31 cellular contexts compared by ENCODE assay signal in genomic region chr1:86861424-86861823, GRCh38. TPM values are rescaled to one million over a fixed set of nuclear protein-coding genes. Genes with fewer than 3 reads are reported as not detected.
DNase-seq lines count a peak whose midpoint lies in the region; ATAC-seq, FAIRE-seq and TF ChIP-seq lines count a peak whose summit lies in the region.
"Had no signal": no experiment of that assay in that cellular context is flagged by ENCODE, and none has a peak within 500 bp of the region (broad histone marks: within the 10 kb centered on the region; RNA-seq: fewer than 3 reads in every experiment).

No MANE protein-coding gene starts in this region.

- H3K79me2 ChIP-seq in neural progenitor cell (ENCODE audit: low read depth), result no peaks in the 10 kb centered on the region

- no peaks in the 10 kb centered on the region for H3F3A ChIP-seq in neural progenitor cell (ENCODE audit: low read depth)

- H3K9me3 Mint-ChIP-seq in activated T-cell treated with anti-CD3 and anti-CD28 coated beads, Interleukin-2, amount 50 U/mL, for 72 hours, result no peaks in the 10 kb centered on the region
- no peaks in the 10 kb centered on the region for H3K9me3 Mint-ChIP-seq in central memory CD8-positive, alpha-beta T cell
- no peaks in the 10 kb centered on the region for H3K9me3 Mint-ChIP-seq in neural progenitor cell
- H3K9me3 Mint-ChIP-seq: activated CD4-positive, alpha-beta memory T cell treated with anti-CD3 and anti-CD28 coated beads for 36 hours; dendritic cell treated with granulocyte-macrophage colony-stimulating factor and Interleukin-4, amounts not matched to agents 40 ng/mL and 50 ng/mL, for 4 days; T-helper 1 cell treated with Interleukin-12 subunit alpha and Interleukin-12 subunit beta and Interleukin-4 antibody, amounts not matched to agents 30 μg/mL and 1 μg/mL, for 36 hours had no signal

- no peak overlapping the region for H2AFZ ChIP-seq in neural progenitor cell (replicated peaks)

- peaks cover 0 to 5% of the 10 kb centered on the region in 2 donors for H3K36me3 Mint-ChIP-seq in activated T-cell treated with anti-CD3 and anti-CD28 coated beads, Interleukin-2, amount 50 U/mL, for 72 hours (ENCODE audit: insufficient read depth in 2 of 2)
- peaks cover 18% of the 10 kb centered on the region for H3K36me3 Mint-ChIP-seq in central memory CD8-positive, alpha-beta T cell (ENCODE audit: insufficient read depth)
- H3K36me3 Mint-ChIP-seq in neural progenitor cell, result peaks cover 13% of the 10 kb centered on the region

- no peak for ATAC-seq in activated T-cell treated with anti-CD3 and anti-CD28 coated beads, Interleukin-2, amount 50 U/mL, for 72 hours (replicated peaks in 1 of 2)
- ATAC-seq in central memory CD8-positive, alpha-beta T cell (replicated peaks; ENCODE audit: extremely low read depth, poor library complexity, severe bottlenecking), result no peak
- ATAC-seq in GM19452 (IDR thresholded peaks at IDR 0.05; ENCODE audit: unreplicated experiment), result no peak
- ATAC-seq: A549; activated CD4-positive, CD25-positive, alpha-beta regulatory T cell treated with anti-CD3 and anti-CD28 coated beads, Interleukin-2, amount 50 U/mL, for 24 hours; GM12878; left lung; PC-3; psoas muscle; stimulated activated naive B cell treated with anti-CD40 and anti-IgM and Interleukin-4, amounts not matched to agents 10 μg/mL and 1 μg/mL and 100 μg/mL, for 72 hours had no signal

- no peak overlapping the region for H3K27ac ChIP-seq in neural progenitor cell
- H3K27ac ChIP-seq: A549, psoas muscle, suprapubic skin, upper lobe of left lung had no signal

- FAIRE-seq in GM19239 (lab: Jason Lieb, UNC), result peak; percentile 85
- FAIRE-seq: A549, GM12878, H54 had no signal

- no peak overlapping the region for H3K9ac ChIP-seq in neural progenitor cell
- H3K9ac ChIP-seq: SK-N-SH had no signal

- no peak overlapping the region for H3K4me2 ChIP-seq in neural progenitor cell
- H3K4me2 ChIP-seq: SK-N-SH had no signal

- no peaks in the 10 kb centered on the region for H3K9me3 ChIP-seq in neural progenitor cell (ENCODE audit: low read depth)
- H3K9me3 ChIP-seq: A549, left lung, psoas muscle, SK-N-SH, suprapubic skin, upper lobe of left lung had no signal

- H3K27me3 ChIP-seq in neural progenitor cell, result no peaks in the 10 kb centered on the region
- H3K27me3 ChIP-seq: left lung, suprapubic skin, upper lobe of left lung had no signal

- peak overlapping the region; percentile 63 for H3K27ac Mint-ChIP-seq in activated T-cell treated with anti-CD3 and anti-CD28 coated beads, Interleukin-2, amount 50 U/mL, for 72 hours
- peak overlapping the region; percentile 26 for H3K27ac Mint-ChIP-seq in central memory CD8-positive, alpha-beta T cell (ENCODE audit: low read depth)
- peak overlapping the region; percentile 26 for H3K27ac Mint-ChIP-seq in neural progenitor cell
- H3K27ac Mint-ChIP-seq: activated CD4-positive, alpha-beta memory T cell treated with anti-CD3 and anti-CD28 coated beads for 36 hours; dendritic cell treated with granulocyte-macrophage colony-stimulating factor and Interleukin-4, amounts not matched to agents 40 ng/mL and 50 ng/mL, for 4 days; stimulated activated naive B cell treated with anti-CD40 and anti-IgM and Interleukin-4, amounts not matched to agents 10 μg/mL and 1 μg/mL and 100 μg/mL, for 72 hours; T-helper 1 cell treated with Interleukin-12 subunit alpha and Interleukin-12 subunit beta and Interleukin-4 antibody, amounts not matched to agents 30 μg/mL and 1 μg/mL, for 36 hours had no signal

- no peaks in the 10 kb centered on the region for H3K27me3 Mint-ChIP-seq in activated T-cell treated with anti-CD3 and anti-CD28 coated beads, Interleukin-2, amount 50 U/mL, for 72 hours (ENCODE audit: low read depth)
- no peaks in the 10 kb centered on the region for H3K27me3 Mint-ChIP-seq in central memory CD8-positive, alpha-beta T cell
- no peaks in the 10 kb centered on the region for H3K27me3 Mint-ChIP-seq in neural progenitor cell (ENCODE audit: insufficient read depth, low read depth)
- H3K27me3 Mint-ChIP-seq: activated CD4-positive, alpha-beta memory T cell treated with anti-CD3 and anti-CD28 coated beads for 36 hours; dendritic cell treated with granulocyte-macrophage colony-stimulating factor and Interleukin-4, amounts not matched to agents 40 ng/mL and 50 ng/mL, for 4 days; stimulated activated naive B cell treated with anti-CD40 and anti-IgM and Interleukin-4, amounts not matched to agents 10 μg/mL and 1 μg/mL and 100 μg/mL, for 72 hours had no signal

- no peaks in the 10 kb centered on the region for H4K20me1 ChIP-seq in neural progenitor cell (ENCODE audit: low read depth)

- TF ChIP-seq CTCF in neural progenitor cell (IDR thresholded peaks at IDR 0.05), result no peak
- TF ChIP-seq CTCF in foreskin fibroblast (IDR thresholded peaks at IDR 0.05; ENCODE audit: low read depth, low read length), result no peak

- no peak for DNase-seq in activated T-cell treated with anti-CD3 and anti-CD28 coated beads, Interleukin-2, amount 50 U/mL, for 72 hours
- no peak for DNase-seq in activated T-cell treated with anti-CD3 and anti-CD28 coated beads, Interleukin-2, amount 50 U/mL, for 1 hour
- no peak for DNase-seq in GM19239 (ENCODE audit: insufficient read length, low spot score)
- no peak for DNase-seq in central memory CD8-positive, alpha-beta T cell (ENCODE audit: low spot score in 2 of 2)
- no peak for DNase-seq in neural progenitor cell (ENCODE audit: low spot score)
- no peak for DNase-seq in stimulated activated naive CD4-positive, alpha-beta T cell treated with Interleukin-2 at 50 U/mL for 16 hours (lab: John Stamatoyannopoulos, UW)
- DNase-seq in foreskin fibroblast, result no peak
- DNase-seq: activated CD4-positive, alpha-beta memory T cell treated with anti-CD3 and anti-CD28 coated beads for 36 hours; activated CD8-positive, alpha-beta memory T cell treated with anti-CD3 and anti-CD28 coated beads, Interleukin-2, amount 50 U/mL, for 48 hours; AML-193; caudate nucleus; erythroblast; glutamatergic neuron; left lung; NCI-H1930; NCI-H524 treated with DMSO at 0.1 percent for 48 hours; NK-92 treated with Interleukin-12 subunit alpha and Interleukin-12 subunit beta, amount 100 ng/mL, for 24 hours; PC-3; psoas muscle; SK-N-SH; stimulated activated CD4-positive, alpha-beta T cell treated with anti-CD3 and anti-CD28 coated beads, Interleukin-15, amount 100 ng/mL, for 24 hours; stimulated activated naive B cell treated with anti-CD40 and anti-IgM and Interleukin-4, amounts not matched to agents 10 μg/mL and 1 μg/mL and 100 μg/mL, for 72 hours; upper lobe of left lung had no signal

- no peaks in the 10 kb centered on the region for H3K4me1 Mint-ChIP-seq in activated T-cell treated with anti-CD3 and anti-CD28 coated beads, Interleukin-2, amount 50 U/mL, for 72 hours (ENCODE audit: low read depth)
- H3K4me1 Mint-ChIP-seq in central memory CD8-positive, alpha-beta T cell, result peaks cover 9% of the 10 kb centered on the region
- no peaks in the 10 kb centered on the region for H3K4me1 Mint-ChIP-seq in neural progenitor cell

- H3K4me1 ChIP-seq in neural progenitor cell, result no peaks in the 10 kb centered on the region
- H3K4me1 ChIP-seq: psoas muscle, upper lobe of left lung had no signal

- H3K4me3 Mint-ChIP-seq in activated T-cell treated with anti-CD3 and anti-CD28 coated beads, Interleukin-2, amount 50 U/mL, for 72 hours, result no peak overlapping the region
- H3K4me3 Mint-ChIP-seq in central memory CD8-positive, alpha-beta T cell, result no peak overlapping the region
- no peak overlapping the region for H3K4me3 Mint-ChIP-seq in neural progenitor cell
- H3K4me3 Mint-ChIP-seq: activated CD4-positive, alpha-beta memory T cell treated with anti-CD3 and anti-CD28 coated beads for 36 hours; dendritic cell treated with granulocyte-macrophage colony-stimulating factor and Interleukin-4, amounts not matched to agents 40 ng/mL and 50 ng/mL, for 4 days; stimulated activated naive B cell treated with anti-CD40 and anti-IgM and Interleukin-4, amounts not matched to agents 10 μg/mL and 1 μg/mL and 100 μg/mL, for 72 hours; T-helper 1 cell treated with Interleukin-12 subunit alpha and Interleukin-12 subunit beta and Interleukin-4 antibody, amounts not matched to agents 30 μg/mL and 1 μg/mL, for 36 hours had no signal

- no peaks in the 10 kb centered on the region for H3K36me3 ChIP-seq in neural progenitor cell
- H3K36me3 ChIP-seq: left lung, suprapubic skin had no signal

- H3K4me3 ChIP-seq in neural progenitor cell (no peak overlapping the region), foreskin fibroblast (ENCODE audit: low read depth in 1 of 2, low read length in 2 of 2) (no peak overlapping the region)
- H3K4me3 ChIP-seq: A549, GM12878, left lung, psoas muscle, suprapubic skin, upper lobe of left lung had no signal

RNA-seq across cellular contexts. Expression of gene SELENOF, which starts 52.5 kb away (rescaled TPM):
- total RNA-seq in activated T-cell treated with anti-CD3 and anti-CD28 coated beads, Interleukin-2, amount 50 U/mL, for 72 hours, result 100 to 1,000 TPM; 149 to 171 TPM
- 121 and 241 TPM in 2 replicates for total RNA-seq in neural progenitor cell (ENCODE audit: low replicate concordance)

RNA-seq across cellular contexts. Expression of gene HS2ST1, which starts 53.0 kb away (rescaled TPM):
- 10 to 100 TPM; 31.0 to 32.9 TPM for total RNA-seq in activated T-cell treated with anti-CD3 and anti-CD28 coated beads, Interleukin-2, amount 50 U/mL, for 72 hours
- 21.1 and 33.2 TPM in 2 replicates for total RNA-seq in neural progenitor cell (ENCODE audit: low replicate concordance)
